In genomic region chr3:133535971-133536634, GRCh38 we compare ENCODE assay signal across 1 cellular context.
TF ChIP-seq lines count a peak whose summit lies in the region.

No MANE protein-coding gene starts in this region.

TF ChIP-seq in WTC11, 78 proteins besides CTCF, POLR2A, EP300 and RAD21 (continued from another document):
- TF ChIP-seq, protein P1, sequence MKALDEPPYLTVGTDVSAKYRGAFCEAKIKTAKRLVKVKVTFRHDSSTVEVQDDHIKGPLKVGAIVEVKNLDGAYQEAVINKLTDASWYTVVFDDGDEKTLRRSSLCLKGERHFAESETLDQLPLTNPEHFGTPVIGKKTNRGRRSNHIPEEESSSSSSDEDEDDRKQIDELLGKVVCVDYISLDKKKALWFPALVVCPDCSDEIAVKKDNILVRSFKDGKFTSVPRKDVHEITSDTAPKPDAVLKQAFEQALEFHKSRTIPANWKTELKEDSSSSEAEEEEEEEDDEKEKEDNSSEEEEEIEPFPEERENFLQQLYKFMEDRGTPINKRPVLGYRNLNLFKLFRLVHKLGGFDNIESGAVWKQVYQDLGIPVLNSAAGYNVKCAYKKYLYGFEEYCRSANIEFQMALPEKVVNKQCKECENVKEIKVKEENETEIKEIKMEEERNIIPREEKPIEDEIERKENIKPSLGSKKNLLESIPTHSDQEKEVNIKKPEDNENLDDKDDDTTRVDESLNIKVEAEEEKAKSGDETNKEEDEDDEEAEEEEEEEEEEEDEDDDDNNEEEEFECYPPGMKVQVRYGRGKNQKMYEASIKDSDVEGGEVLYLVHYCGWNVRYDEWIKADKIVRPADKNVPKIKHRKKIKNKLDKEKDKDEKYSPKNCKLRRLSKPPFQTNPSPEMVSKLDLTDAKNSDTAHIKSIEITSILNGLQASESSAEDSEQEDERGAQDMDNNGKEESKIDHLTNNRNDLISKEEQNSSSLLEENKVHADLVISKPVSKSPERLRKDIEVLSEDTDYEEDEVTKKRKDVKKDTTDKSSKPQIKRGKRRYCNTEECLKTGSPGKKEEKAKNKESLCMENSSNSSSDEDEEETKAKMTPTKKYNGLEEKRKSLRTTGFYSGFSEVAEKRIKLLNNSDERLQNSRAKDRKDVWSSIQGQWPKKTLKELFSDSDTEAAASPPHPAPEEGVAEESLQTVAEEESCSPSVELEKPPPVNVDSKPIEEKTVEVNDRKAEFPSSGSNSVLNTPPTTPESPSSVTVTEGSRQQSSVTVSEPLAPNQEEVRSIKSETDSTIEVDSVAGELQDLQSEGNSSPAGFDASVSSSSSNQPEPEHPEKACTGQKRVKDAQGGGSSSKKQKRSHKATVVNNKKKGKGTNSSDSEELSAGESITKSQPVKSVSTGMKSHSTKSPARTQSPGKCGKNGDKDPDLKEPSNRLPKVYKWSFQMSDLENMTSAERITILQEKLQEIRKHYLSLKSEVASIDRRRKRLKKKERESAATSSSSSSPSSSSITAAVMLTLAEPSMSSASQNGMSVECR (CRISPR knock-in tag; IDR thresholded peaks at IDR 0.05; ENCODE audit: borderline replicate concordance) = no peak
- TF ChIP-seq ZBTB21 (CRISPR knock-in tag; IDR thresholded peaks at IDR 0.05; ENCODE audit: borderline replicate concordance) = no peak
